ENCODE assay signal across 16 cellular contexts in the genomic region with DNA sequence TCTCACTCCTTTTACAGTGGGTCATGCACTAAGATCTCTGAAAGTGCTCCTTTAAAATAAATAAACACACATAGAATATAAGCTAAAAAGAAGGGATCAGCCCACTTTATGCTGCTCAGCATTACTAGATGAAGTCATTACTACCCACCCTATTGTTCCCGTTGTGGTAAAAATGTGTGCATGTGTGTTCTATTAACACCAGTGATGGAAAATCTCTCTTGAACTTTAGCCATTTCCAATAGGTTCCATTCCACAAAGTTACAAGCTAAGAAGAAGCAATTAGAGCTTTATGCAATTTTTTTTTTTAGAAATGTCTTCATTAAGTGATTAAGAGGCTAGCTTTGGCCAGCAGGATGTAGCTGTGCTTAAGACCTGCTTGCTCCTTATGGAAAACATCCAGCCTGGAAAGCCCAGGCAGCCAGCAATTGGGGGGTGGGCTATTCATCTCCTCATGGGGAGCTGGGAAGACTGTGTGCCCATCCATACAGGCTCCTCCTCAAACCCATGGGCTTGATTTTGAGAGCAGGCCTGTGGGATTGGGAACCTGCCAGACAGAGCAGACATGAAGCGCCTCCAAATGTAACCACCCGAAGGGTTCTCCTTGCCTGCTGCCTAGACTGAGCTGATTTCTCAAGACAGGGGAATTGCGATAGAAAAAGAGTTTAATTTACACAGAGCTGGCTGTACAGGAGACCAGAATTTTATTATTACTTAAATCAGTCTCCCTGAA.
DNase-seq lines count a peak whose midpoint lies in the region; ATAC-seq and TF ChIP-seq lines count a peak whose summit lies in the region.
"Had no signal": no experiment of that assay in that cellular context is flagged by ENCODE, and none has a peak within 500 bp of the region (broad histone marks: within the 10 kb centered on the region; RNA-seq: fewer than 3 reads in every experiment).

No MANE protein-coding gene starts in this region.

- H3K4me1 Mint-ChIP-seq in activated T-helper 1 cell treated with anti-CD3 and anti-CD28 coated beads, Interleukin-12 subunit alpha, Interleukin-12 subunit beta, Interleukin-2, Interleukin-4 antibody, amounts not matched to agents 30 ng/mL and 10 ng/mL and 1 ng/mL, durations not matched to agents 14 hours and 24 hours and 36 hours (ENCODE audit: low read depth), result peaks cover 30% of the 10 kb centered on the region

- peak; percentile 14 for TF ChIP-seq CTCF in brain microvascular endothelial cell (IDR thresholded peaks at IDR 0.05; ENCODE audit: low read depth, low read length, missing control alignments)
- TF ChIP-seq CTCF in lower leg skin (IDR thresholded peaks at IDR 0.05), result no peak

- no peak overlapping the region for H3K27ac Mint-ChIP-seq in activated T-helper 1 cell treated with anti-CD3 and anti-CD28 coated beads, Interleukin-12 subunit alpha, Interleukin-12 subunit beta, Interleukin-2, Interleukin-4 antibody, amounts not matched to agents 30 ng/mL and 10 ng/mL and 1 ng/mL, durations not matched to agents 14 hours and 24 hours and 36 hours
- H3K27ac Mint-ChIP-seq: natural killer cell treated with Interleukin-12 subunit alpha and Interleukin-12 subunit beta and Interleukin-15 and Interleukin-18, amount 100 ng/mL, for 72 hours had no signal

- in situ Hi-C loops in brain microvascular endothelial cell (cut with HindIII; ENCODE audit: low pct_ligation_motif_present, low sequenced_read_pairs), result no loop called here

- H3K9me3 Mint-ChIP-seq in activated T-helper 1 cell treated with anti-CD3 and anti-CD28 coated beads, Interleukin-12 subunit alpha, Interleukin-12 subunit beta, Interleukin-2, Interleukin-4 antibody, amounts not matched to agents 30 ng/mL and 10 ng/mL and 1 ng/mL, durations not matched to agents 14 hours and 24 hours and 36 hours, result no peaks in the 10 kb centered on the region
- H3K9me3 Mint-ChIP-seq: natural killer cell treated with Interleukin-12 subunit alpha and Interleukin-12 subunit beta and Interleukin-15 and Interleukin-18, amount 100 ng/mL, for 72 hours had no signal

- peaks cover 3% of the 10 kb centered on the region for H3K36me3 ChIP-seq in brain microvascular endothelial cell (replicated peaks)
- H3K36me3 ChIP-seq: upper lobe of right lung had no signal

- no peak for TF ChIP-seq POLR2A in lower leg skin (IDR thresholded peaks at IDR 0.05)

- peak overlapping the region; percentile 99 for H3K27ac ChIP-seq in brain microvascular endothelial cell
- H3K27ac ChIP-seq: upper lobe of right lung had no signal

- H3K4me3 Mint-ChIP-seq in activated T-helper 1 cell treated with anti-CD3 and anti-CD28 coated beads, Interleukin-12 subunit alpha, Interleukin-12 subunit beta, Interleukin-2, Interleukin-4 antibody, amounts not matched to agents 30 ng/mL and 10 ng/mL and 1 ng/mL, durations not matched to agents 14 hours and 24 hours and 36 hours, result no peak overlapping the region
- H3K4me3 Mint-ChIP-seq: natural killer cell treated with Interleukin-12 subunit alpha and Interleukin-12 subunit beta and Interleukin-15 and Interleukin-18, amount 100 ng/mL, for 72 hours had no signal

- H3K4me3 ChIP-seq in brain microvascular endothelial cell (ENCODE audit: low read depth, low read length) (no peak overlapping the region), lower leg skin (ENCODE audit: low read depth, poor library complexity, severe bottlenecking) (no peak overlapping the region)
- H3K4me3 ChIP-seq: upper lobe of right lung had no signal

- DNase-seq in A172 (ENCODE audit: low spot score) (peak; percentile 77), HCEC 1CT (peak; percentile 10), brain microvascular endothelial cell (peak; percentile 62), lower leg skin (ENCODE audit: low spot score in 2 of 2) (peak; percentile 13 to 68)
- no peak for DNase-seq in activated T-helper 1 cell treated with anti-CD3 and anti-CD28 coated beads, Interleukin-12 subunit alpha, Interleukin-12 subunit beta, Interleukin-2, Interleukin-4 antibody, amounts not matched to agents 30 ng/mL and 10 ng/mL and 1 ng/mL, durations not matched to agents 14 hours and 24 hours and 36 hours (ENCODE audit: low spot score)
- DNase-seq: aorta, GF-D8, NCI-H1092, NCI-H345, upper lobe of right lung had no signal

- intact Hi-C loops in lower leg skin (cut with DNase I; ENCODE audit: low total_unique reads), result loop anchor here (5.0 kb wide), 2 partner anchors 237 to 357 kb away; no protein-coding TSS in a partner anchor
- intact Hi-C loops in activated T-helper 1 cell treated with anti-CD3 and anti-CD28 coated beads, Interleukin-12 subunit alpha, Interleukin-12 subunit beta, Interleukin-2, Interleukin-4 antibody, amounts not matched to agents 30 ng/mL and 10 ng/mL and 1 ng/mL, durations not matched to agents 14 hours and 24 hours and 36 hours (cut with micrococcal nuclease), result loop anchor here (5.0 kb wide), 1 partner anchor 132 kb away; no protein-coding TSS in a partner anchor

- ATAC-seq in GM19035 (IDR thresholded peaks at IDR 0.05; ENCODE audit: unreplicated experiment) (no peak), GM21367 (IDR thresholded peaks at IDR 0.05; ENCODE audit: unreplicated experiment) (no peak), GM18517 (IDR thresholded peaks at IDR 0.05; ENCODE audit: unreplicated experiment) (no peak)
- ATAC-seq: esophagus mucosa; natural killer cell treated with Interleukin-12 subunit alpha and Interleukin-12 subunit beta and Interleukin-15 and Interleukin-18, amount 100 ng/mL, for 72 hours; sciatic nerve; upper lobe of right lung had no signal

- H3K27me3 ChIP-seq in brain microvascular endothelial cell (replicated peaks), result no peaks in the 10 kb centered on the region
- H3K27me3 ChIP-seq: upper lobe of right lung had no signal

- 47 to 62% methylated on average over 4 of the region's 4 CpGs for WGBS in lower leg skin, 2 donors

- no peaks in the 10 kb centered on the region for H3K27me3 Mint-ChIP-seq in activated T-helper 1 cell treated with anti-CD3 and anti-CD28 coated beads, Interleukin-12 subunit alpha, Interleukin-12 subunit beta, Interleukin-2, Interleukin-4 antibody, amounts not matched to agents 30 ng/mL and 10 ng/mL and 1 ng/mL, durations not matched to agents 14 hours and 24 hours and 36 hours (ENCODE audit: insufficient read depth)
- H3K27me3 Mint-ChIP-seq: natural killer cell treated with Interleukin-12 subunit alpha and Interleukin-12 subunit beta and Interleukin-15 and Interleukin-18, amount 100 ng/mL, for 72 hours had no signal

- peaks cover 2% of the 10 kb centered on the region for H3K36me3 Mint-ChIP-seq in activated T-helper 1 cell treated with anti-CD3 and anti-CD28 coated beads, Interleukin-12 subunit alpha, Interleukin-12 subunit beta, Interleukin-2, Interleukin-4 antibody, amounts not matched to agents 30 ng/mL and 10 ng/mL and 1 ng/mL, durations not matched to agents 14 hours and 24 hours and 36 hours (ENCODE audit: low read depth)
- H3K36me3 Mint-ChIP-seq: natural killer cell treated with Interleukin-12 subunit alpha and Interleukin-12 subunit beta and Interleukin-15 and Interleukin-18, amount 100 ng/mL, for 72 hours had no signal
